ENCODE assay signal across 8 cellular contexts in genomic region chr1:119582801-119583200, GRCh38.
DNase-seq lines count a peak whose midpoint lies in the region; ATAC-seq, FAIRE-seq and TF ChIP-seq lines count a peak whose summit lies in the region.

No MANE protein-coding gene starts in this region.

- H3K27me3 ChIP-seq in bronchial epithelial cell (ENCODE audit: control insufficient read depth, insufficient read depth, low read length) (no peaks in the 10 kb centered on the region), upper lobe of left lung (no peaks in the 10 kb centered on the region)

- POLR2A ChIA-PET in OCI-LY7 (lab: Charles Lee): no interaction called here

- ATAC-seq in left lobe of liver: peak; percentile 99
- ATAC-seq in upper lobe of left lung (ENCODE audit: low FRiP score in 2 of 2): peak; percentile 86 to 91

- H3K36me3 ChIP-seq in OCI-LY7 (ENCODE audit: insufficient read depth, low read length): no peaks in the 10 kb centered on the region
- no peaks in the 10 kb centered on the region for H3K36me3 ChIP-seq in bronchial epithelial cell (ENCODE audit: control insufficient read depth, insufficient read depth, low read length)
- H3K36me3 ChIP-seq in upper lobe of left lung: no peaks in the 10 kb centered on the region

- no TSS peak for BruUV-seq in OCI-LY7 (replicated peaks; lab: Mats Ljungman, UMichigan)

- H2AFZ ChIP-seq in OCI-LY7 (ENCODE audit: low read length): no peak overlapping the region

- H3K9me3 ChIP-seq in OCI-LY7 (ENCODE audit: low read length): no peaks in the 10 kb centered on the region
- H3K9me3 ChIP-seq in upper lobe of left lung: no peaks in the 10 kb centered on the region

- TF ChIP-seq CTCF in OCI-LY7 (conservative IDR thresholded peaks at IDR 0.05; ENCODE audit: low read length) (peak; percentile 71), bronchial epithelial cell (IDR thresholded peaks at IDR 0.05; ENCODE audit: insufficient read depth, low read length, severe bottlenecking) (peak; percentile 68), upper lobe of left lung (IDR thresholded peaks at IDR 0.05) (peak in 5 of 6 experiments; percentile 18 to 58 (median 38))

- FAIRE-seq in HTR-8/SVneo (lab: Jason Lieb, UNC) (no peak), bronchial epithelial cell (lab: Jason Lieb, UNC) (no peak)

- 8 to 13% methylated on average over 1 of the region's 1 CpG for WGBS in upper lobe of left lung, 2 donors

- TF ChIP-seq EP300 in upper lobe of left lung (IDR thresholded peaks at IDR 0.05): no peak

- CTCF ChIA-PET in OCI-LY7 (lab: Charles Lee; ENCODE audit: unreplicated experiment): no interaction called here

- H3K4me2 ChIP-seq in OCI-LY7 (ENCODE audit: low read length): no peak overlapping the region

- H3K4me1 ChIP-seq in OCI-LY7 (ENCODE audit: insufficient read depth, low read length, poor library complexity, severe bottlenecking): no peaks in the 10 kb centered on the region
- H3K4me1 ChIP-seq in upper lobe of left lung: peaks cover 0 to 8% (median under 1%) of the 10 kb centered on the region in 4 donors

- H3K27ac ChIP-seq in OCI-LY7 (ENCODE audit: low read depth, low read length, poor library complexity, severe bottlenecking) (no peak overlapping the region), upper lobe of left lung (no peak overlapping the region)

- H3K79me2 ChIP-seq in OCI-LY7 (ENCODE audit: insufficient read depth, low read depth, low read length): no peaks in the 10 kb centered on the region

- DNase-seq in NCI-H524 (lab: John Stamatoyannopoulos, UW) (peak; percentile 10 to 36), NCI-H524 treated with DMSO at 0.1 percent for 48 hours (lab: John Stamatoyannopoulos, UW) (no peak), HTR-8/SVneo (ENCODE audit: insufficient read length, low spot score) (peak; percentile 15), OCI-LY7 (ENCODE audit: low spot score) (peak; percentile 32), bronchial epithelial cell (ENCODE audit: low read depth) (peak; percentile 67), left lobe of liver (ENCODE audit: low spot score) (peak; percentile 63), upper lobe of left lung (peak in 1 of 2 donors; percentile 63)
- no peak for DNase-seq in stimulated activated naive CD4-positive, alpha-beta T cell treated with Interleukin-2 at 50 U/mL for 16 hours (lab: John Stamatoyannopoulos, UW)

- no peaks in the 10 kb centered on the region for H4K20me1 ChIP-seq in OCI-LY7 (ENCODE audit: insufficient read depth, low read length)

- intact Hi-C loops in OCI-LY7 (cut with micrococcal nuclease; ENCODE audit: unreplicated experiment): no loop called here

- no peak overlapping the region for H3K4me3 ChIP-seq in OCI-LY7 (ENCODE audit: low read depth, low read length, poor library complexity, severe bottlenecking)
- H3K4me3 ChIP-seq in bronchial epithelial cell (ENCODE audit: low read depth, low read length): no peak overlapping the region
- no peak overlapping the region for H3K4me3 ChIP-seq in upper lobe of left lung

- TF ChIP-seq POLR2A in upper lobe of left lung (IDR thresholded peaks at IDR 0.05): no peak

- H3K9me2 ChIP-seq in OCI-LY7 (ENCODE audit: insufficient read depth, low read length): no peaks in the 10 kb centered on the region

Comparison
In these comparisons a context has a peak if more than half of its experiments do, and no peak if none do; other contexts are left out.
1. DNase-seq: peak in NCI-H524 (2 of 2), HTR-8/SVneo (single experiment), OCI-LY7 (single experiment), bronchial epithelial cell (single experiment) and left lobe of liver (single experiment); none in NCI-H524 treated with DMSO at 0.1 percent for 48 hours (single experiment) and stimulated activated naive CD4-positive, alpha-beta T cell treated with Interleukin-2 at 50 U/mL for 16 hours (single experiment).
2. Peak in every context shown above with its lines, with median percentiles within 50 percentile points of each other: CTCF ChIP-seq.